Comparison of ENCODE assay signal across 1 cellular context in the genomic region with DNA sequence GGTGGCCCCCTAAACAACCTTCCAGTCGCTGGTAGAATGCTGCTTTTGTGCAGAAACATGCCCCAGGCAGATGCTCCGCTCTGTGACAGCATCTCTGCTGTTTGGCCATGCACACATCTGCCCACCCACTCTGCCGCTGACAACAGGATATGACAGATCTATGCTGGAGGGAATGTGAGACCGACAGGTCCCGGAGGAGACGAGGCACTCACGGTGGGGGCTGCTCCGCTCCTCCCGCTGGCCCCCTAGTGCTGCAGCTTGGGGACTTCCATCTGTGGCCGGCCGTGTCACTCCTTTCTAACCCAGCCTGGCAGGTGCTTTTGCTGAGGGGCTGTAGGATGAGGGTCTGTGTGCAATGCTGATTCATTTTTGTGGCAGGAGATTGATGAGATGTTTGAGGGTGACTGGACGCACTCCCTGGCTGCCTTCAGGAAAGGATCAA.
TF ChIP-seq lines count a peak whose summit lies in the region.

No MANE protein-coding gene starts in this region.

TF ChIP-seq in HEK293, 187 proteins besides CTCF, POLR2A, EP300 and RAD21 (continued from another document):
- TF ChIP-seq, protein P1, sequence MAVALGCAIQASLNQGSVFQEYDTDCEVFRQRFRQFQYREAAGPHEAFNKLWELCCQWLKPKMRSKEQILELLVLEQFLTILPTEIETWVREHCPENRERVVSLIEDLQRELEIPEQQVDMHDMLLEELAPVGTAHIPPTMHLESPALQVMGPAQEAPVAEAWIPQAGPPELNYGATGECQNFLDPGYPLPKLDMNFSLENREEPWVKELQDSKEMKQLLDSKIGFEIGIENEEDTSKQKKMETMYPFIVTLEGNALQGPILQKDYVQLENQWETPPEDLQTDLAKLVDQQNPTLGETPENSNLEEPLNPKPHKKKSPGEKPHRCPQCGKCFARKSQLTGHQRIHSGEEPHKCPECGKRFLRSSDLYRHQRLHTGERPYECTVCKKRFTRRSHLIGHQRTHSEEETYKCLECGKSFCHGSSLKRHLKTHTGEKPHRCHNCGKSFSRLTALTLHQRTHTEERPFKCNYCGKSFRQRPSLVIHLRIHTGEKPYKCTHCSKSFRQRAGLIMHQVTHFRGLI (tag by site-specific recombination; IDR thresholded peaks at IDR 0.05): 0 out of 2 replicates have a peak, but pooled peaks have one; percentile 22
- TF ChIP-seq TRIM28 (IDR thresholded peaks at IDR 0.05; ENCODE audit: borderline replicate concordance, low read length) (peak; percentile 68; the same call in 1 of the 2 replicates), ZNF2 (tag by site-specific recombination; IDR thresholded peaks at IDR 0.05) (no peak), ZFP69B (tag by site-specific recombination; IDR thresholded peaks at IDR 0.05) (no peak), ZBTB8A (tag by site-specific recombination; IDR thresholded peaks at IDR 0.05) (no peak), ZNF600 (tag by site-specific recombination; IDR thresholded peaks at IDR 0.05) (peak; percentile 70; the same call in 1 of the 2 replicates), GLIS2 (tag by site-specific recombination; IDR thresholded peaks at IDR 0.05) (peak; percentile 33; the same call in 1 of the 2 replicates), GLIS1 (tag by site-specific recombination; IDR thresholded peaks at IDR 0.05) (peak; percentile 73), ZNF544 (tag by site-specific recombination; IDR thresholded peaks at IDR 0.05) (no peak)
